ENCODE assay signal across 1 cellular context in genomic region chr15:73750441-73750840, GRCh38.
TF ChIP-seq lines count a peak whose summit lies in the region.

No MANE protein-coding gene starts in this region.

TF ChIP-seq in H1, 55 proteins besides CTCF, POLR2A, EP300 and RAD21:
- TF ChIP-seq SP2 (IDR thresholded peaks at IDR 0.05; ENCODE audit: low read length) (no peak), NRF1 (IDR thresholded peaks at IDR 0.05; ENCODE audit: low read depth, low read length) (no peak), SAP30 (IDR thresholded peaks at IDR 0.05; ENCODE audit: insufficient read depth, insufficient replicate concordance, low read length) (no peak), FOSL1 (IDR thresholded peaks at IDR 0.05; ENCODE audit: insufficient read depth, low read depth, low read length) (no peak), KDM5A (IDR thresholded peaks at IDR 0.05; ENCODE audit: low read length) (no peak), YY1 (IDR thresholded peaks at IDR 0.05; ENCODE audit: low read depth, low read length) (no peak), GTF2F1 (IDR thresholded peaks at IDR 0.05; ENCODE audit: borderline replicate concordance, low read depth, low read length) (no peak), RFX5 (IDR thresholded peaks at IDR 0.05; ENCODE audit: borderline replicate concordance, low read depth, low read length) (no peak), BACH1 (IDR thresholded peaks at IDR 0.05; ENCODE audit: low read length) (no peak), NANOG (IDR thresholded peaks at IDR 0.05; ENCODE audit: insufficient read depth, low read depth, low read length, poor library complexity, severe bottlenecking) (no peak), HDAC6 (IDR thresholded peaks at IDR 0.05; ENCODE audit: low read depth, low read length) (no peak)
- TF ChIP-seq, protein P1, sequence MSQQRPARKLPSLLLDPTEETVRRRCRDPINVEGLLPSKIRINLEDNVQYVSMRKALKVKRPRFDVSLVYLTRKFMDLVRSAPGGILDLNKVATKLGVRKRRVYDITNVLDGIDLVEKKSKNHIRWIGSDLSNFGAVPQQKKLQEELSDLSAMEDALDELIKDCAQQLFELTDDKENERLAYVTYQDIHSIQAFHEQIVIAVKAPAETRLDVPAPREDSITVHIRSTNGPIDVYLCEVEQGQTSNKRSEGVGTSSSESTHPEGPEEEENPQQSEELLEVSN (IDR thresholded peaks at IDR 0.05), result no peak
